17 cellular contexts compared by ENCODE assay signal in the genomic region with DNA sequence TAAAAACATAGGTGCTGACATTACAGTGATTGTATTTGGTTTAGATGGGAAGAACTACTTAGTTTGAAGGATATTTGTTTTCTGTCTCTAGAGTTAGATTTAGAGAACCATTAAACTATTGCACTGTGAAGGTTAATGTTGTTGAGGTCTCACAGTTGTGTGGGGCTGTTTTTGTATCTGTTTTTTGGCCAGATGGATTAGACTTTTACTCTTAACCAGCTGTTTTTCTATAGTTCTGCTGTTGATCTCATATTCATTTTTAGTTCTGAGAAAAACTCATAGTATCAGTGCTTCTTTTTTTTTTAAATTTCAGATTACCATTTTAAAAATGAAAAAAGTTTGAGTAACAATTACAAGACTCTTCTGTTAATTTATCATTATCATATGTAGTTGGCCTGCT. TPM values are rescaled to one million over a fixed set of nuclear protein-coding genes. Genes with fewer than 3 reads are reported as not detected.
A peak's percentile ranks its signal among the peaks of the same experiment; 100 is the strongest.
DNase-seq lines count a peak whose midpoint lies in the region; ATAC-seq, FAIRE-seq and TF ChIP-seq lines count a peak whose summit lies in the region.
"Had no signal": no experiment of that assay in that cellular context is flagged by ENCODE, and none has a peak within 500 bp of the region (broad histone marks: within the 10 kb centered on the region; RNA-seq: fewer than 3 reads in every experiment).

No MANE protein-coding gene starts in this region.

- DNase-seq in astrocyte (ENCODE audit: low read depth): no peak
- no peak for DNase-seq in body of pancreas
- no peak for DNase-seq in OCI-M1 (lab: John Stamatoyannopoulos, UW)
- DNase-seq: C1 segment of cervical spinal cord, Kasumi-1, NCI-H1105, NCI-H2227 treated with DMSO at 0.1 percent for 48 hours, NCI-H524 treated with DMSO at 0.1 percent for 48 hours, T-helper 2 cell had no signal

- peak overlapping the region; percentile 77 for H3K27ac Mint-ChIP-seq in astrocyte (ENCODE audit: unreplicated experiment)

- no peaks in the 10 kb centered on the region for H3K36me3 ChIP-seq in astrocyte (ENCODE audit: insufficient read depth, low read length)
- no peaks in the 10 kb centered on the region for H3K36me3 ChIP-seq in body of pancreas (replicated peaks in 1 of 2; ENCODE audit: insufficient read depth in 1 of 2, low read depth in 2 of 2)

- H3K4me3 ChIP-seq in astrocyte (ENCODE audit: insufficient read depth, low read depth, low read length): no peak overlapping the region
- no peak overlapping the region for H3K4me3 ChIP-seq in body of pancreas

- FAIRE-seq in A204.1 (lab: Jason Lieb, UNC) (peak; percentile 35), astrocyte (lab: Jason Lieb, UNC) (no peak)
- FAIRE-seq: GM12892, H1 had no signal

- TF ChIP-seq CTCF in astrocyte (IDR thresholded peaks at IDR 0.05; ENCODE audit: insufficient read depth, low read depth, low read length) (no peak), body of pancreas (IDR thresholded peaks at IDR 0.05) (no peak)

- no peak overlapping the region for H3K27ac ChIP-seq in astrocyte (ENCODE audit: low read depth, low read length)
- H3K27ac ChIP-seq in body of pancreas: no peak overlapping the region

- H3K27me3 ChIP-seq in astrocyte (ENCODE audit: insufficient read depth, low read length) (no peaks in the 10 kb centered on the region), body of pancreas (no peaks in the 10 kb centered on the region)

- peak overlapping the region; percentile 48 for H3K4me2 ChIP-seq in astrocyte (ENCODE audit: low read length)

- H3K79me2 ChIP-seq in astrocyte (ENCODE audit: insufficient read depth, low read length): peaks cover 76% of the 10 kb centered on the region

- intact Hi-C loops in body of pancreas (cut with DNase I): no loop called here

- H3K9me3 ChIP-seq in astrocyte (ENCODE audit: insufficient read depth, low read depth, low read length) (no peaks in the 10 kb centered on the region), body of pancreas (no peaks in the 10 kb centered on the region)

- no peaks in the 10 kb centered on the region for H3K36me3 Mint-ChIP-seq in astrocyte (ENCODE audit: low read depth, unreplicated experiment)

- TF ChIP-seq POLR2A in body of pancreas (IDR thresholded peaks at IDR 0.05): no peak

- peaks cover 55% of the 10 kb centered on the region for H4K20me1 ChIP-seq in astrocyte (ENCODE audit: insufficient read depth, low read length)

- no peaks in the 10 kb centered on the region for H3K27me3 Mint-ChIP-seq in astrocyte (ENCODE audit: low read depth, unreplicated experiment)

- ATAC-seq in GM18517 (IDR thresholded peaks at IDR 0.05; ENCODE audit: unreplicated experiment) (peak; percentile 53), HG02938 (IDR thresholded peaks at IDR 0.05; ENCODE audit: unreplicated experiment) (peak; percentile 52), GM21381 (IDR thresholded peaks at IDR 0.05; ENCODE audit: unreplicated experiment) (no peak), body of pancreas (no peak)
- ATAC-seq: Panc1, Right ventricle myocardium inferior had no signal

- H3K4me1 Mint-ChIP-seq in astrocyte (ENCODE audit: low read depth, unreplicated experiment): peaks cover 15% of the 10 kb centered on the region

- H3K4me1 ChIP-seq in astrocyte (ENCODE audit: insufficient read depth, low read length) (no peaks in the 10 kb centered on the region), body of pancreas (peaks cover 5% of the 10 kb centered on the region)

- no peak overlapping the region for H3K9ac ChIP-seq in astrocyte (ENCODE audit: low read length)

- H2AFZ ChIP-seq in astrocyte (ENCODE audit: low read depth, low read length): no peak overlapping the region

- H3K9me3 Mint-ChIP-seq in astrocyte (ENCODE audit: unreplicated experiment): no peaks in the 10 kb centered on the region

- H3K4me3 Mint-ChIP-seq in astrocyte (ENCODE audit: unreplicated experiment): no peak overlapping the region

RNA-seq across cellular contexts. Expression of gene MTX2, which starts 14.4 kb away (rescaled TPM):
- total RNA-seq in astrocyte: 25.2 and 29.0 TPM in 2 replicates
- 10 to 100 TPM in 1 of 2 donors, 1 to 10 TPM in 1; 6.6 to 15.6 TPM for total RNA-seq in body of pancreas

Comparison
In these comparisons a context has a peak if more than half of its experiments do, and no peak if none do; other contexts are left out.
1. ATAC-seq: peak in GM18517 (single experiment) and HG02938 (single experiment); none in GM21381 (single experiment) and body of pancreas (single experiment).